1 cellular context compared by ENCODE assay signal in genomic region chr7:2519119-2519930, GRCh38.
TF ChIP-seq lines count a peak whose summit lies in the region.

A gene with protein sequence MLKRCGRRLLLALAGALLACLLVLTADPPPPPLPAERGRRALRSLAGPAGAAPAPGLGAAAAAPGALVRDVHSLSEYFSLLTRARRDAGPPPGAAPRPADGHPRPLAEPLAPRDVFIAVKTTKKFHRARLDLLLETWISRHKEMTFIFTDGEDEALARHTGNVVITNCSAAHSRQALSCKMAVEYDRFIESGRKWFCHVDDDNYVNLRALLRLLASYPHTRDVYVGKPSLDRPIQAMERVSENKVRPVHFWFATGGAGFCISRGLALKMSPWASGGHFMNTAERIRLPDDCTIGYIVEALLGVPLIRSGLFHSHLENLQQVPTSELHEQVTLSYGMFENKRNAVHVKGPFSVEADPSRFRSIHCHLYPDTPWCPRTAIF (plus strand): TSS chr7:2519774. CDS start chr7:2519862, 88 bp downstream.

TF ChIP-seq in K562, 482 proteins besides CTCF, POLR2A, EP300 and RAD21 (continued from another document and continues in another):
- TF ChIP-seq ZNF280B (CRISPR knock-in tag; IDR thresholded peaks at IDR 0.05) (no peak), ZNF778 (CRISPR knock-in tag; IDR thresholded peaks at IDR 0.05) (no peak), MXD1 (CRISPR knock-in tag; IDR thresholded peaks at IDR 0.05; ENCODE audit: borderline replicate concordance, poor library complexity, severe bottlenecking) (no peak), NR2C1 (IDR thresholded peaks at IDR 0.05) (no peak), NR2C1 (tag; IDR thresholded peaks at IDR 0.05) (no peak), ZSCAN32 (CRISPR knock-in tag; IDR thresholded peaks at IDR 0.05) (no peak), CBFB (CRISPR knock-in tag; IDR thresholded peaks at IDR 0.05) (no peak), ZC3H4 (CRISPR knock-in tag; IDR thresholded peaks at IDR 0.05; ENCODE audit: borderline replicate concordance) (no peak), SNRNP70 (optimal IDR thresholded peaks at IDR 0.05; ENCODE audit: low read depth, low read length) (no peak), HMG20B (CRISPR knock-in tag; IDR thresholded peaks at IDR 0.05) (no peak), SUPT5H (IDR thresholded peaks at IDR 0.05) (no peak), WHSC1 (IDR thresholded peaks at IDR 0.05; ENCODE audit: low read length) (no peak), EGR1 (conservative IDR thresholded peaks at IDR 0.05) (no peak), FUS (optimal IDR thresholded peaks at IDR 0.05; ENCODE audit: low read depth, low read length) (no peak), PCBP1 (IDR thresholded peaks at IDR 0.05; ENCODE audit: low read depth, low read length, poor library complexity, severe bottlenecking) (peak; percentile 54), ZNF766 (CRISPR knock-in tag; conservative IDR thresholded peaks at IDR 0.05) (no peak), ZNF143 (CRISPR knock-in tag; IDR thresholded peaks at IDR 0.05) (no peak), PHTF2 (CRISPR knock-in tag; IDR thresholded peaks at IDR 0.05) (no peak), NONO (IDR thresholded peaks at IDR 0.05; ENCODE audit: low read depth in 2 of 2, low read length in 1 of 2) (peak in 1 of 2 experiments; percentile 38; a peak in 1 of 4 replicates), IRF1 (CRISPR knock-in tag; IDR thresholded peaks at IDR 0.05; ENCODE audit: borderline replicate concordance) (no peak), SIN3A (IDR thresholded peaks at IDR 0.05; ENCODE audit: borderline replicate concordance in 2 of 2, control insufficient read depth in 1 of 2, low read depth in 2 of 2, low read length in 2 of 2) (peak in 1 of 2 experiments; percentile 5; a peak in 1 of 4 replicates), ZNF184 (CRISPR knock-in tag; IDR thresholded peaks at IDR 0.05) (no peak), ARID2 (IDR thresholded peaks at IDR 0.05) (no peak), MAZ (CRISPR knock-in tag; conservative IDR thresholded peaks at IDR 0.05 in 1 of 2, IDR thresholded peaks at IDR 0.05 in 1 of 2) (no peak), ZNF124 (CRISPR knock-in tag; IDR thresholded peaks at IDR 0.05) (no peak), ZNF354B (CRISPR knock-in tag; IDR thresholded peaks at IDR 0.05) (no peak), SIN3B (IDR thresholded peaks at IDR 0.05; ENCODE audit: low read depth) (no peak), ETS2 (tag; IDR thresholded peaks at IDR 0.05; ENCODE audit: borderline replicate concordance, poor library complexity, severe bottlenecking) (no peak), ZNF592 (IDR thresholded peaks at IDR 0.05) (no peak), SAP30 (IDR thresholded peaks at IDR 0.05; ENCODE audit: borderline replicate concordance, insufficient read depth, low read depth, low read length, poor library complexity, severe bottlenecking) (no peak), HINFP (tag; conservative IDR thresholded peaks at IDR 0.05; ENCODE audit: low read depth) (no peak), CREM (IDR thresholded peaks at IDR 0.05; ENCODE audit: low read depth) (peak; percentile 67), ZNF436 (CRISPR knock-in tag; IDR thresholded peaks at IDR 0.05) (no peak), E2F6 (IDR thresholded peaks at IDR 0.05; ENCODE audit: borderline replicate concordance in 1 of 2, extremely low read depth in 1 of 2, insufficient read depth in 1 of 2, insufficient read length in 1 of 2, low read depth in 1 of 2, low read length in 1 of 2, poor library complexity in 1 of 2, severe bottlenecking in 1 of 2) (peak; percentile 90 to 97), YY1 (IDR thresholded peaks at IDR 0.05; ENCODE audit: borderline replicate concordance in 1 of 3, control insufficient read depth in 1 of 3, extremely low read depth in 1 of 3, insufficient read depth in 3 of 3, insufficient read length in 1 of 3, insufficient replicate concordance in 2 of 3, low read depth in 1 of 3, low read length in 2 of 3) (peak in 2 of 3 experiments; percentile 1 to 21), BACH1 (tag; IDR thresholded peaks at IDR 0.05) (no peak), SMARCA5 (IDR thresholded peaks at IDR 0.05) (no peak), TEAD1 (CRISPR knock-in tag; IDR thresholded peaks at IDR 0.05) (no peak), ZNF431 (CRISPR knock-in tag; IDR thresholded peaks at IDR 0.05) (no peak), ETV6 (IDR thresholded peaks at IDR 0.05; ENCODE audit: borderline replicate concordance in 1 of 2, low read depth in 2 of 2, low read length in 1 of 2) (no peak), ETV6 (CRISPR knock-in tag; IDR thresholded peaks at IDR 0.05; ENCODE audit: borderline replicate concordance) (no peak), CBX8 (IDR thresholded peaks at IDR 0.05; ENCODE audit: borderline replicate concordance, extremely low read depth, low read depth, low read length, poor library complexity, severe bottlenecking) (no peak), HMG20A (CRISPR knock-in tag; conservative IDR thresholded peaks at IDR 0.05) (no peak), TCF7L2 (IDR thresholded peaks at IDR 0.05; ENCODE audit: low read depth, low read length) (no peak), NFATC3 (IDR thresholded peaks at IDR 0.05) (no peak), CEBPB (tag; IDR thresholded peaks at IDR 0.05) (no peak), EWSR1 (IDR thresholded peaks at IDR 0.05; ENCODE audit: borderline replicate concordance, low read depth, partially characterized antibody) (no peak), ZC3H8 (IDR thresholded peaks at IDR 0.05) (no peak), NFXL1 (CRISPR knock-in tag; IDR thresholded peaks at IDR 0.05) (no peak), MCM5 (IDR thresholded peaks at IDR 0.05; ENCODE audit: low read depth) (no peak), NR1H2 (CRISPR knock-in tag; IDR thresholded peaks at IDR 0.05) (no peak), RBM25 (IDR thresholded peaks at IDR 0.05; ENCODE audit: low read depth, low read length, severe bottlenecking) (peak; percentile 93), E2F3 (CRISPR knock-in tag; IDR thresholded peaks at IDR 0.05) (no peak), ESRRB (CRISPR knock-in tag; IDR thresholded peaks at IDR 0.05; ENCODE audit: borderline replicate concordance) (no peak), BCOR (IDR thresholded peaks at IDR 0.05) (no peak), RBM22 (IDR thresholded peaks at IDR 0.05; ENCODE audit: low read depth, low read length, poor library complexity, severe bottlenecking) (no peak), MAFF (IDR thresholded peaks at IDR 0.05; ENCODE audit: low read length) (no peak), ZNF408 (CRISPR knock-in tag; IDR thresholded peaks at IDR 0.05; ENCODE audit: low read depth) (no peak), PTRF (tag; IDR thresholded peaks at IDR 0.05) (no peak)
- TF ChIP-seq, protein P1, sequence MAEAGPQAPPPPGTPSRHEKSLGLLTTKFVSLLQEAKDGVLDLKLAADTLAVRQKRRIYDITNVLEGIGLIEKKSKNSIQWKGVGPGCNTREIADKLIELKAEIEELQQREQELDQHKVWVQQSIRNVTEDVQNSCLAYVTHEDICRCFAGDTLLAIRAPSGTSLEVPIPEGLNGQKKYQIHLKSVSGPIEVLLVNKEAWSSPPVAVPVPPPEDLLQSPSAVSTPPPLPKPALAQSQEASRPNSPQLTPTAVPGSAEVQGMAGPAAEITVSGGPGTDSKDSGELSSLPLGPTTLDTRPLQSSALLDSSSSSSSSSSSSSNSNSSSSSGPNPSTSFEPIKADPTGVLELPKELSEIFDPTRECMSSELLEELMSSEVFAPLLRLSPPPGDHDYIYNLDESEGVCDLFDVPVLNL (CRISPR knock-in tag; IDR thresholded peaks at IDR 0.05; ENCODE audit: low read depth): no peak
- TF ChIP-seq, protein P2, sequence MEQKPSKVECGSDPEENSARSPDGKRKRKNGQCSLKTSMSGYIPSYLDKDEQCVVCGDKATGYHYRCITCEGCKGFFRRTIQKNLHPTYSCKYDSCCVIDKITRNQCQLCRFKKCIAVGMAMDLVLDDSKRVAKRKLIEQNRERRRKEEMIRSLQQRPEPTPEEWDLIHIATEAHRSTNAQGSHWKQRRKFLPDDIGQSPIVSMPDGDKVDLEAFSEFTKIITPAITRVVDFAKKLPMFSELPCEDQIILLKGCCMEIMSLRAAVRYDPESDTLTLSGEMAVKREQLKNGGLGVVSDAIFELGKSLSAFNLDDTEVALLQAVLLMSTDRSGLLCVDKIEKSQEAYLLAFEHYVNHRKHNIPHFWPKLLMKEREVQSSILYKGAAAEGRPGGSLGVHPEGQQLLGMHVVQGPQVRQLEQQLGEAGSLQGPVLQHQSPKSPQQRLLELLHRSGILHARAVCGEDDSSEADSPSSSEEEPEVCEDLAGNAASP (IDR thresholded peaks at IDR 0.05): no peak
- TF ChIP-seq, protein P3, sequence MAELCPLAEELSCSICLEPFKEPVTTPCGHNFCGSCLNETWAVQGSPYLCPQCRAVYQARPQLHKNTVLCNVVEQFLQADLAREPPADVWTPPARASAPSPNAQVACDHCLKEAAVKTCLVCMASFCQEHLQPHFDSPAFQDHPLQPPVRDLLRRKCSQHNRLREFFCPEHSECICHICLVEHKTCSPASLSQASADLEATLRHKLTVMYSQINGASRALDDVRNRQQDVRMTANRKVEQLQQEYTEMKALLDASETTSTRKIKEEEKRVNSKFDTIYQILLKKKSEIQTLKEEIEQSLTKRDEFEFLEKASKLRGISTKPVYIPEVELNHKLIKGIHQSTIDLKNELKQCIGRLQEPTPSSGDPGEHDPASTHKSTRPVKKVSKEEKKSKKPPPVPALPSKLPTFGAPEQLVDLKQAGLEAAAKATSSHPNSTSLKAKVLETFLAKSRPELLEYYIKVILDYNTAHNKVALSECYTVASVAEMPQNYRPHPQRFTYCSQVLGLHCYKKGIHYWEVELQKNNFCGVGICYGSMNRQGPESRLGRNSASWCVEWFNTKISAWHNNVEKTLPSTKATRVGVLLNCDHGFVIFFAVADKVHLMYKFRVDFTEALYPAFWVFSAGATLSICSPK (IDR thresholded peaks at IDR 0.05; ENCODE audit: borderline replicate concordance): no peak
